Comparison of ENCODE assay signal across 8 cellular contexts in genomic region chr9:136482046-136482792, GRCh38. TPM values are rescaled to one million over a fixed set of nuclear protein-coding genes. Genes with fewer than 3 reads are reported as not detected.
DNase-seq lines count a peak whose midpoint lies in the region; TF ChIP-seq lines count a peak whose summit lies in the region.

No MANE protein-coding gene starts in this region.

- TF ChIP-seq POLR2A in ovary (IDR thresholded peaks at IDR 0.05), result no peak

- no peaks in the 10 kb centered on the region for H3K27me3 ChIP-seq in ovary

- TF ChIP-seq CTCF in ovary (IDR thresholded peaks at IDR 0.05), result no peak

- H3K36me3 ChIP-seq in ovary, result no peaks in the 10 kb centered on the region

- peaks cover 10% of the 10 kb centered on the region for H3K4me1 ChIP-seq in ovary (ENCODE audit: insufficient read depth)

- intact Hi-C loops in activated CD4-positive, alpha-beta memory T cell treated with anti-CD3 and anti-CD28 coated beads for 36 hours (cut with micrococcal nuclease), result loop anchor here (2.0 to 5.0 kb wide), 3 partner anchors 45 to 367 kb away; partner anchors contain the start of genes INPP5E, PHPT1 and TMEM250
- intact Hi-C loops in ovary (cut with DNase I), result loop anchor here in 1 of 4 donors (10.0 kb wide), 1 partner anchor 63 kb away; the partner anchor contains the start of gene NOTCH1

- peak overlapping the region; percentile 86 to 100 for H3K27ac ChIP-seq in ovary

- POLR2A ChIA-PET in activated CD4-positive, alpha-beta memory T cell treated with anti-CD3 and anti-CD28 coated beads for 36 hours (lab: Charles Lee), result no interaction called here

- H3K27me3 Mint-ChIP-seq in activated CD4-positive, alpha-beta memory T cell treated with anti-CD3 and anti-CD28 coated beads for 36 hours, result no peaks in the 10 kb centered on the region

- TF ChIP-seq EP300 in Ishikawa (IDR thresholded peaks at IDR 0.05; ENCODE audit: borderline replicate concordance) (no peak), ovary (IDR thresholded peaks at IDR 0.05) (no peak)

- H3K9me3 ChIP-seq in ovary, result no peaks in the 10 kb centered on the region

- H3K4me1 Mint-ChIP-seq in activated CD4-positive, alpha-beta memory T cell treated with anti-CD3 and anti-CD28 coated beads for 36 hours (ENCODE audit: low read depth), result peaks cover 30% of the 10 kb centered on the region

- no peaks in the 10 kb centered on the region for H3K9me3 Mint-ChIP-seq in activated CD4-positive, alpha-beta memory T cell treated with anti-CD3 and anti-CD28 coated beads for 36 hours

- H3K36me3 Mint-ChIP-seq in activated CD4-positive, alpha-beta memory T cell treated with anti-CD3 and anti-CD28 coated beads for 36 hours, result peaks cover 15% of the 10 kb centered on the region

- peak overlapping the region; percentile 98 for H3K4me3 Mint-ChIP-seq in activated CD4-positive, alpha-beta memory T cell treated with anti-CD3 and anti-CD28 coated beads for 36 hours

- DNase-seq in DMS79 treated with DMSO at 0.1 percent for 48 hours (lab: John Stamatoyannopoulos, UW) (peak; percentile 5), DMS79 (lab: John Stamatoyannopoulos, UW) (no peak), fibroblast of gingiva (ENCODE audit: low read depth) (peak; percentile 54), ovary (no peak), iPS-NIHi7 (ENCODE audit: extremely low spot score) (no peak), nucleus accumbens (lab: John Stamatoyannopoulos, UW) (no peak)
- DNase-seq in activated CD4-positive, alpha-beta memory T cell treated with anti-CD3 and anti-CD28 coated beads for 36 hours, result peak; percentile 47

- WGBS in ovary, 3 donors, result 0 to 2% (median 0%) methylated on average over 39 of the region's 39 CpGs

- CTCF ChIA-PET in activated CD4-positive, alpha-beta memory T cell treated with anti-CD3 and anti-CD28 coated beads for 36 hours (lab: Charles Lee), result no interaction called here

- no peak for TF ChIP-seq RAD21 in Ishikawa (IDR thresholded peaks at IDR 0.05; ENCODE audit: low read depth)

- H3K27ac Mint-ChIP-seq in activated CD4-positive, alpha-beta memory T cell treated with anti-CD3 and anti-CD28 coated beads for 36 hours, result peak overlapping the region; percentile 94

- peak overlapping the region; percentile 92 for H3K4me3 ChIP-seq in ovary

TF ChIP-seq in Ishikawa, 13 proteins besides CTCF, POLR2A, EP300 and RAD21:
- no peak for TF ChIP-seq CREB1 (IDR thresholded peaks at IDR 0.05; ENCODE audit: low read depth)
- TF ChIP-seq CEBPB (IDR thresholded peaks at IDR 0.05), result peak; percentile 67
- TF ChIP-seq ZBTB7A (IDR thresholded peaks at IDR 0.05; ENCODE audit: low read depth), result no peak
- no peak for TF ChIP-seq TAF1 (IDR thresholded peaks at IDR 0.05; ENCODE audit: low read depth)
- TF ChIP-seq REST (IDR thresholded peaks at IDR 0.05; ENCODE audit: low read depth), result no peak
- no peak for TF ChIP-seq YY1 (IDR thresholded peaks at IDR 0.05; ENCODE audit: low read depth)

RNA-seq across cellular contexts. Expression of gene SEC16A, which starts 0.6 kb away (rescaled TPM):
- total RNA-seq in activated CD4-positive, alpha-beta memory T cell treated with anti-CD3 and anti-CD28 coated beads for 36 hours, result 10 to 100 TPM; 54.1 to 57.0 TPM
- total RNA-seq in ovary, result 10 to 100 TPM; 30.0 to 61.4 (median 50.2) TPM
- 10 to 100 TPM; 27.6 to 37.2 TPM for polyA plus RNA-seq in ovary

RNA-seq across cellular contexts. Expression of gene INPP5E, which starts 42.6 kb away (rescaled TPM):
- 10 to 100 TPM; 18.8 to 21.3 TPM for total RNA-seq in activated CD4-positive, alpha-beta memory T cell treated with anti-CD3 and anti-CD28 coated beads for 36 hours
- total RNA-seq in ovary, result 10 to 100 TPM; 11.0 to 18.5 (median 15.4) TPM
- 1 to 10 TPM; 3.4 to 9.7 TPM for polyA plus RNA-seq in ovary

Comparison
In these comparisons a context has a peak if more than half of its experiments do, and no peak if none do; other contexts are left out.
1. DNase-seq: peak in DMS79 treated with DMSO at 0.1 percent for 48 hours (single experiment), activated CD4-positive, alpha-beta memory T cell treated with anti-CD3 and anti-CD28 coated beads for 36 hours (single experiment) and fibroblast of gingiva (single experiment); none in DMS79 (single experiment), ovary (0 of 5), iPS-NIHi7 (single experiment) and nucleus accumbens (0 of 56).